22 cellular contexts compared by ENCODE assay signal in the genomic region with DNA sequence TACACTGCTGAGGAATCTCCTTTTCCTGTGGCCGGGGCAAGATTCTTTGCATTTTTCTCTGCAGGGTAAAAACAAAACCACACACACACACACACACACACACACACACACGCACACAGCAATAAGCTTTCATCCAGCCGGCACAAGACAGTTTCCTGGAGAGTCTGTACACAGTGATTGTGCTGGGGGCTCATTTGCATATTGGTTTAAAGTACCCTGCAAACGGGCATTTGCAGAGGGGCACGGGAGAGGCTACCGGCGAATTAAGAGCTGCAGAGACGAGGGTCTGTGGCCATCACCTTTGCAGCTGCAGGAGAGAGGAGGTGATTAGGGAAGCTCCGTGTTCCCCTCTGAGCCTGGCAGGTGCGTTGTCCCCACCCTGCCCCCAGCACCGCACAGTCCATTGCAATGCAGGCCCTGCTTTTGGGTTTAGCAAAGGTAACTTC.
DNase-seq lines count a peak whose midpoint lies in the region; ATAC-seq and TF ChIP-seq lines count a peak whose summit lies in the region.
"Had no signal": no experiment of that assay in that cellular context is flagged by ENCODE, and none has a peak within 500 bp of the region (broad histone marks: within the 10 kb centered on the region; RNA-seq: fewer than 3 reads in every experiment).

No MANE protein-coding gene starts in this region.

- H3K27ac ChIP-seq in MM.1S (ENCODE audit: low read length), result no peak overlapping the region
- H3K27ac ChIP-seq in hepatocyte, result no peak overlapping the region
- no peak overlapping the region for H3K27ac ChIP-seq in neuronal stem cell (replicated peaks; ENCODE audit: low read length)
- no peak overlapping the region for H3K27ac ChIP-seq in WERI-Rb-1
- H3K27ac ChIP-seq: gastrocnemius medialis, RWPE1, tibial nerve had no signal

- H3K79me2 ChIP-seq in MM.1S (ENCODE audit: low read length) (no peaks in the 10 kb centered on the region), hepatocyte (no peaks in the 10 kb centered on the region)

- H3K14ac ChIP-seq in neuronal stem cell (ENCODE audit: low read length), result peak overlapping the region; percentile 56

- WGBS in hepatocyte (ENCODE audit: low lambda C conversion rate, missing lambda C conversion rate), result 10% methylated on average over 11 of the region's 11 CpGs
- no CpG with 5 or more reads among the region's 11 CpGs for WGBS in neuronal stem cell (ENCODE audit: extremely low coverage in 2 of 2, insufficient read length in 2 of 2, insufficient replicate concordance in 1 of 2), 2 donors

- H4K91ac ChIP-seq in neuronal stem cell (ENCODE audit: low read depth, low read length, poor library complexity), result no peak overlapping the region

- H3K4me3 ChIP-seq in MM.1S (ENCODE audit: low read length), result no peak overlapping the region
- no peak overlapping the region for H3K4me3 ChIP-seq in hepatocyte
- H3K4me3 ChIP-seq in neuronal stem cell (ENCODE audit: low read length in 2 of 2), result no peak overlapping the region
- no peak overlapping the region for H3K4me3 ChIP-seq in WERI-Rb-1 (ENCODE audit: low read depth, low read length)
- H3K4me3 ChIP-seq: gastrocnemius medialis, tibial nerve had no signal

- no peaks in the 10 kb centered on the region for H3K9me2 ChIP-seq in MM.1S (replicated peaks; ENCODE audit: insufficient read depth, low read length)
- H3K9me2 ChIP-seq in hepatocyte (replicated peaks; ENCODE audit: insufficient read depth), result no peaks in the 10 kb centered on the region
- H3K9me2 ChIP-seq: SK-N-SH had no signal

- no peak overlapping the region for H2AFZ ChIP-seq in MM.1S (ENCODE audit: low read length)
- H2AFZ ChIP-seq in hepatocyte, result no peak overlapping the region
- no peak overlapping the region for H2AFZ ChIP-seq in neuronal stem cell (ENCODE audit: low read length)

- no peaks in the 10 kb centered on the region for H4K20me1 ChIP-seq in MM.1S (ENCODE audit: insufficient read depth, low read length)
- H4K20me1 ChIP-seq in hepatocyte (ENCODE audit: insufficient read depth, poor library complexity, severe bottlenecking), result no peaks in the 10 kb centered on the region

- H3K79me1 ChIP-seq in neuronal stem cell (ENCODE audit: low read depth, low read length), result no peaks in the 10 kb centered on the region

- DNase-seq in EH (ENCODE audit: low read depth) (peak; percentile 71), MM.1S (peak; percentile 15), hepatocyte (ENCODE audit: low spot score) (no peak), neuronal stem cell (ENCODE audit: low spot score) (no peak), WERI-Rb-1 (no peak)
- DNase-seq: AML-193; effector CD4-positive, alpha-beta T cell; gastrocnemius medialis; H9; kidney glomerular epithelial cell; NCI-H1417; NCI-H526; SK-N-SH; small intestine; stimulated activated CD4-positive, alpha-beta T cell treated with anti-CD3 and anti-CD28 coated beads, Interleukin-2, amount 100 ng/mL, for 48 hours had no signal

- no peaks in the 10 kb centered on the region for H3K4me1 Mint-ChIP-seq in activated T-helper 17 cell treated with anti-CD3 and anti-CD28 coated beads, Interleukin-2, amount 50 U/mL, for 72 hours

- TF ChIP-seq CTCF in MM.1S (IDR thresholded peaks at IDR 0.05; ENCODE audit: low read length), result no peak
- TF ChIP-seq CTCF in hepatocyte (IDR thresholded peaks at IDR 0.05; ENCODE audit: poor library complexity), result no peak
- TF ChIP-seq CTCF in WERI-Rb-1 (IDR thresholded peaks at IDR 0.05; ENCODE audit: low read depth, low read length), result no peak

- H3K23ac ChIP-seq in neuronal stem cell (ENCODE audit: low read depth, low read length, poor library complexity), result no peak overlapping the region

- H3F3A ChIP-seq in MM.1S (ENCODE audit: insufficient read depth, low read length), result no peaks in the 10 kb centered on the region

- no peak overlapping the region for H3K9ac ChIP-seq in MM.1S (ENCODE audit: low read length)
- no peak overlapping the region for H3K9ac ChIP-seq in neuronal stem cell (ENCODE audit: low read depth, low read length, poor library complexity)
- H3K9ac ChIP-seq: SK-N-SH had no signal

- H3K36me3 ChIP-seq in MM.1S (replicated peaks; ENCODE audit: insufficient read depth, low read length), result no peaks in the 10 kb centered on the region
- no peaks in the 10 kb centered on the region for H3K36me3 ChIP-seq in hepatocyte (replicated peaks; ENCODE audit: insufficient read depth, low read depth)
- H3K36me3 ChIP-seq in neuronal stem cell (replicated peaks in 1 of 2; ENCODE audit: control insufficient read depth in 2 of 2, insufficient read depth in 2 of 2, low read length in 2 of 2), result no peaks in the 10 kb centered on the region
- no peaks in the 10 kb centered on the region for H3K36me3 ChIP-seq in WERI-Rb-1
- H3K36me3 ChIP-seq: gastrocnemius medialis, tibial nerve had no signal

- H3K9me3 ChIP-seq in MM.1S (replicated peaks; ENCODE audit: insufficient read depth, low read length) (no peaks in the 10 kb centered on the region), hepatocyte (ENCODE audit: low read depth) (no peaks in the 10 kb centered on the region), neuronal stem cell (replicated peaks in 1 of 2; ENCODE audit: control insufficient read depth in 2 of 2, insufficient read depth in 1 of 2, low read depth in 1 of 2, low read length in 2 of 2) (no peaks in the 10 kb centered on the region), WERI-Rb-1 (ENCODE audit: severe bottlenecking) (no peaks in the 10 kb centered on the region)
- H3K9me3 ChIP-seq: gastrocnemius medialis, SK-N-SH had no signal

- H3K4me1 ChIP-seq in MM.1S (ENCODE audit: low read length) (no peaks in the 10 kb centered on the region), hepatocyte (ENCODE audit: insufficient read depth) (no peaks in the 10 kb centered on the region), neuronal stem cell (ENCODE audit: control insufficient read depth in 2 of 2, insufficient read depth in 1 of 2, low read depth in 1 of 2, low read length in 2 of 2) (peaks cover 0 to 3% of the 10 kb centered on the region in 2 donors)
- H3K4me1 ChIP-seq: gastrocnemius medialis, tibial nerve had no signal

- no peaks in the 10 kb centered on the region for H3K27me3 ChIP-seq in MM.1S (replicated peaks; ENCODE audit: insufficient read depth, low read length)
- H3K27me3 ChIP-seq in hepatocyte, result no peaks in the 10 kb centered on the region
- no peaks in the 10 kb centered on the region for H3K27me3 ChIP-seq in neuronal stem cell (ENCODE audit: control insufficient read depth in 3 of 3, insufficient read depth in 3 of 3, low read depth in 1 of 3, low read length in 3 of 3)
- peaks cover 27% of the 10 kb centered on the region for H3K27me3 ChIP-seq in WERI-Rb-1 (ENCODE audit: insufficient read depth, low read depth, severe bottlenecking)
- H3K27me3 ChIP-seq: gastrocnemius medialis had no signal

- H3K9me3 Mint-ChIP-seq in activated T-helper 17 cell treated with anti-CD3 and anti-CD28 coated beads, Interleukin-2, amount 50 U/mL, for 72 hours, result no peaks in the 10 kb centered on the region
- H3K9me3 Mint-ChIP-seq: neural crest cell had no signal

- H3K4me2 ChIP-seq in MM.1S (ENCODE audit: low read depth, low read length) (no peak overlapping the region), hepatocyte (peak overlapping the region; percentile 46), neuronal stem cell (ENCODE audit: insufficient read depth, low read length, poor library complexity, severe bottlenecking) (peak overlapping the region; percentile 18)
- H3K4me2 ChIP-seq: SK-N-SH had no signal

- H2BK15ac ChIP-seq in neuronal stem cell (ENCODE audit: low read length), result no peak overlapping the region

- H2BK120ac ChIP-seq in neuronal stem cell (ENCODE audit: low read depth, low read length), result no peak overlapping the region

- H3K27me3 Mint-ChIP-seq in activated T-helper 17 cell treated with anti-CD3 and anti-CD28 coated beads, Interleukin-2, amount 50 U/mL, for 72 hours, result peaks cover 4% of the 10 kb centered on the region
- H3K27me3 Mint-ChIP-seq: stimulated activated naive CD8-positive, alpha-beta T cell treated with anti-CD3 and anti-CD28 coated beads, Interleukin-15, Interleukin-2, amounts not matched to agents 100 ng/mL and 50 ng/mL, for 24 hours had no signal

- no peak overlapping the region for H3K18ac ChIP-seq in neuronal stem cell (ENCODE audit: low read length)

- no peak overlapping the region for H2AK5ac ChIP-seq in neuronal stem cell (ENCODE audit: low read depth, low read length)

- H3K4me3 Mint-ChIP-seq in activated T-helper 17 cell treated with anti-CD3 and anti-CD28 coated beads, Interleukin-2, amount 50 U/mL, for 72 hours, result no peak overlapping the region
- H3K4me3 Mint-ChIP-seq: neural crest cell; stimulated activated naive CD8-positive, alpha-beta T cell treated with anti-CD3 and anti-CD28 coated beads, Interleukin-15, Interleukin-2, amounts not matched to agents 100 ng/mL and 50 ng/mL, for 24 hours had no signal

- no peaks in the 10 kb centered on the region for H3K36me3 Mint-ChIP-seq in activated T-helper 17 cell treated with anti-CD3 and anti-CD28 coated beads, Interleukin-2, amount 50 U/mL, for 72 hours (ENCODE audit: low read depth)

- no peak overlapping the region for H3K4ac ChIP-seq in neuronal stem cell (ENCODE audit: low read length)

- no peak for ATAC-seq in HG03342 (IDR thresholded peaks at IDR 0.05; ENCODE audit: unreplicated experiment)
- no peak for ATAC-seq in activated T-helper 17 cell treated with anti-CD3 and anti-CD28 coated beads, Interleukin-2, amount 50 U/mL, for 72 hours (replicated peaks)
- ATAC-seq: esophagus mucosa, gastrocnemius medialis had no signal

- no peak overlapping the region for H2BK12ac ChIP-seq in neuronal stem cell (ENCODE audit: low read length)

- no peak overlapping the region for H2BK5ac ChIP-seq in neuronal stem cell (ENCODE audit: low read length)

- H3K27ac Mint-ChIP-seq in activated T-helper 17 cell treated with anti-CD3 and anti-CD28 coated beads, Interleukin-2, amount 50 U/mL, for 72 hours, result no peak overlapping the region
- H3K27ac Mint-ChIP-seq: stimulated activated naive CD8-positive, alpha-beta T cell treated with anti-CD3 and anti-CD28 coated beads, Interleukin-15, Interleukin-2, amounts not matched to agents 100 ng/mL and 50 ng/mL, for 24 hours had no signal

- H4K8ac ChIP-seq in neuronal stem cell (ENCODE audit: low read depth, low read length), result no peak overlapping the region

Comparison
In these comparisons a context has a peak if more than half of its experiments do, and no peak if none do; other contexts are left out.
1. DNase-seq: peak in EH (single experiment) and MM.1S (single experiment); none in hepatocyte (single experiment), neuronal stem cell (single experiment) and WERI-Rb-1 (single experiment).